Comparison of ENCODE assay signal across 17 cellular contexts in genomic region chr2:239760596-239760995, GRCh38.
"Had no signal": no experiment of that assay in that cellular context is flagged by ENCODE, and none has a peak within 500 bp of the region (broad histone marks: within the 10 kb centered on the region; RNA-seq: fewer than 3 reads in every experiment).

No MANE protein-coding gene starts in this region.

- H3K27me3 ChIP-seq: esophagus muscularis mucosa, foreskin keratinocyte, gastroesophageal sphincter, transverse colon, vagina had no signal

- ATAC-seq: foreskin keratinocyte; gastroesophageal sphincter; left ventricle myocardium superior; natural killer cell; pancreas; sciatic nerve; stimulated activated naive B cell treated with anti-CD40 and anti-IgM and Interleukin-4, amounts not matched to agents 10 μg/mL and 1 μg/mL and 100 μg/mL, for 72 hours had no signal

- H3K27ac ChIP-seq: coronary artery, esophagus muscularis mucosa, foreskin keratinocyte, gastroesophageal sphincter, pancreas, suprapubic skin, transverse colon, vagina had no signal

- H3K9me3 ChIP-seq: pancreas, transverse colon, vagina had no signal

- DNase-seq: dermis blood vessel endothelial cell; effector memory CD4-positive, alpha-beta T cell; foreskin keratinocyte; hypothalamus; left ventricle myocardium superior; natural killer cell; occipital lobe; stimulated activated naive B cell treated with anti-CD40 and anti-IgM and Interleukin-4, amounts not matched to agents 10 μg/mL and 1 μg/mL and 100 μg/mL, for 72 hours; transverse colon had no signal

- H3K4me3 ChIP-seq: coronary artery, esophagus muscularis mucosa, gastroesophageal sphincter, lung, pancreas, suprapubic skin, transverse colon, vagina had no signal

- H3K36me3 ChIP-seq: esophagus muscularis mucosa, gastroesophageal sphincter, pancreas, suprapubic skin, transverse colon, vagina had no signal

- H3K4me1 ChIP-seq: foreskin keratinocyte, pancreas, transverse colon had no signal
